Comparison of ENCODE assay signal across 8 cellular contexts in genomic region chr3:192819001-192819569, GRCh38.
DNase-seq lines count a peak whose midpoint lies in the region; ATAC-seq and TF ChIP-seq lines count a peak whose summit lies in the region.

No MANE protein-coding gene starts in this region.

- H3K4me3 ChIP-seq in GM06990 (replicated peaks; ENCODE audit: low read depth, low read length) (no peak overlapping the region), heart left ventricle (no peak overlapping the region), thyroid gland (replicated peaks in 1 of 3) (no peak overlapping the region)

- H3K27ac ChIP-seq in heart left ventricle (no peak overlapping the region), thyroid gland (no peak overlapping the region)

- no peak for TF ChIP-seq POLR2A in heart left ventricle (IDR thresholded peaks at IDR 0.05)
- no peak for TF ChIP-seq POLR2A in thyroid gland (IDR thresholded peaks at IDR 0.05)

- H3K4me1 ChIP-seq in heart left ventricle = peaks cover 0 to 20% (median 12%) of the 10 kb centered on the region in 12 donors
- peaks cover 9 to 14% of the 10 kb centered on the region in 2 donors for H3K4me1 ChIP-seq in thyroid gland

- WGBS in heart left ventricle, 4 donors = 70 to 81% (median 77%) methylated on average over 7 of the region's 7 CpGs
- WGBS in thyroid gland, 2 donors = 26 to 31% methylated on average over 7 of the region's 7 CpGs

- no peaks in the 10 kb centered on the region for H3K9me3 ChIP-seq in heart left ventricle
- no peaks in the 10 kb centered on the region for H3K9me3 ChIP-seq in thyroid gland

- peak; percentile 56 for DNase-seq in GM06990 (ENCODE audit: extremely low read depth, insufficient read length)
- DNase-seq in activated CD4-positive, alpha-beta T cell treated with anti-CD3 and anti-CD28 coated beads, Interleukin-2, amount 50 U/mL, for 4 hours = peak; percentile 15 to 42
- no peak for DNase-seq in heart left ventricle
- DNase-seq in thyroid gland = peak; percentile 43 to 46
- no peak for DNase-seq in NCI-H1417 treated with DMSO at 0.1 percent for 48 hours (lab: John Stamatoyannopoulos, UW)
- no peak for DNase-seq in head of caudate nucleus
- no peak for DNase-seq in NCI-H748 (lab: John Stamatoyannopoulos, UW; ENCODE audit: unreplicated experiment)

- H3K36me3 ChIP-seq in GM06990 (ENCODE audit: control insufficient read depth, insufficient read depth, low read length) (no peaks in the 10 kb centered on the region), heart left ventricle (no peaks in the 10 kb centered on the region), thyroid gland (no peaks in the 10 kb centered on the region)

- H3K27me3 ChIP-seq in GM06990 (replicated peaks; ENCODE audit: control insufficient read depth, insufficient read depth, low read length) = no peaks in the 10 kb centered on the region
- no peaks in the 10 kb centered on the region for H3K27me3 ChIP-seq in heart left ventricle
- H3K27me3 ChIP-seq in thyroid gland = no peaks in the 10 kb centered on the region

- no peak for TF ChIP-seq CTCF in GM06990 (IDR thresholded peaks at IDR 0.05; ENCODE audit: insufficient read depth, low read length, poor library complexity, severe bottlenecking)
- no peak for TF ChIP-seq CTCF in heart left ventricle (IDR thresholded peaks at IDR 0.05)
- no peak for TF ChIP-seq CTCF in thyroid gland (IDR thresholded peaks at IDR 0.05)

- intact Hi-C loops in heart left ventricle (cut with DNase I) = loop anchor here in 8 of 10 donors (2.0 to 10.0 kb wide), 9 partner anchors 98 to 753 kb away; partner anchors contain the start of gene MB21D2 (in 5 of the 8)
- intact Hi-C loops in thyroid gland (cut with DNase I) = loop anchor here (10.0 kb wide), 1 partner anchor 96 kb away; the partner anchor contains the start of gene MB21D2
- intact Hi-C loops in head of caudate nucleus (cut with DNase I) = loop anchor here (2.0 to 10.0 kb wide), 2 partner anchors 96 to 222 kb away; partner anchors contain the start of gene MB21D2

- peak; percentile 63 for ATAC-seq in HG02852 (IDR thresholded peaks at IDR 0.05; ENCODE audit: unreplicated experiment)
- peak in 3 of 4 donors; percentile 61 to 90 (median 69) for ATAC-seq in heart left ventricle

Comparison
In these comparisons a context has a peak if more than half of its experiments do, and no peak if none do; other contexts are left out.
1. DNase-seq: peak in GM06990 (single experiment), activated CD4-positive, alpha-beta T cell treated with anti-CD3 and anti-CD28 coated beads, Interleukin-2, amount 50 U/mL, for 4 hours (2 of 2) and thyroid gland (2 of 2); none in heart left ventricle (0 of 5), NCI-H1417 treated with DMSO at 0.1 percent for 48 hours (single experiment), head of caudate nucleus (0 of 42) and NCI-H748 (single experiment).